In the genomic region with DNA sequence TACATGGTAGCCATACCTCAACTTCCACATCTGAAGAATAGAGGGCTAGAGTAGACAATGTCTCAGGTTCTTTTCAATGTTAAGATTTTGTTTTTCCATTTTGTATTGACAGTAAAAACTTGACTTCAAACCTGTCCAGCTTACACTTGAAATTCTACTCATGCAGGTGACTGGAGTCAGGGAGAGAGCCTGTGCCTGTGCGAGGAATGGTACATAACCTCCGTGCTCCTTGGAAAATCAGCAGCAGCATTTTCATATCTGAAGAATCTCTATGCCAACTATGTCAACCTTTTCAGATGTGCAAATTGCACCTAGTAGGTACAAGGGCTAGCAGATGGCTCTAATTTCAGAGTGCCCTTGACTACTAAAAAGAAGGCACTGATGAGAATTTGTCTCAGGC, we compare ENCODE assay signal across 16 cellular contexts. TPM values are rescaled to one million over a fixed set of nuclear protein-coding genes. Genes with fewer than 3 reads are reported as not detected.
DNase-seq lines count a peak whose midpoint lies in the region; ATAC-seq and TF ChIP-seq lines count a peak whose summit lies in the region.
"Had no signal": no experiment of that assay in that cellular context is flagged by ENCODE, and none has a peak within 500 bp of the region (broad histone marks: within the 10 kb centered on the region; RNA-seq: fewer than 3 reads in every experiment).

No MANE protein-coding gene starts in this region.

- DNase-seq in coronary artery (ENCODE audit: low spot score) (no peak), suprapubic skin (ENCODE audit: low spot score in 2 of 2) (no peak), mesenteric fat pad (ENCODE audit: low spot score) (no peak), COLO829 (ENCODE audit: low spot score) (no peak)
- DNase-seq: ACHN; BE2C; C1 segment of cervical spinal cord; CD4-positive, CD25-positive, alpha-beta regulatory T cell; DMS79 treated with DMSO at 0.1 percent for 48 hours; GF-D8; GOT3; H7 had no signal

- H3K4me3 ChIP-seq in coronary artery (peak overlapping the region; percentile 3), suprapubic skin (peak overlapping the region; percentile 86)

- no peaks in the 10 kb centered on the region for H3K36me3 Mint-ChIP-seq in brain
- H3K36me3 Mint-ChIP-seq: CD4-positive, CD25-positive, alpha-beta regulatory T cell had no signal

- peaks cover 0 to 6% (median 0%) of the 10 kb centered on the region in 5 experiments for H3K9me3 Mint-ChIP-seq in brain

- no peaks in the 10 kb centered on the region for H3K9me3 ChIP-seq in suprapubic skin
- H3K9me3 ChIP-seq: BE2C had no signal

- peaks cover 41% of the 10 kb centered on the region for H3K4me1 ChIP-seq in suprapubic skin
- H3K4me1 ChIP-seq: BE2C had no signal

- peak overlapping the region in 3 of 5 experiments; percentile 42 to 81 (median 44) for H3K4me3 Mint-ChIP-seq in brain
- H3K4me3 Mint-ChIP-seq: CD4-positive, CD25-positive, alpha-beta regulatory T cell had no signal

- no peak overlapping the region for H3K27ac ChIP-seq in coronary artery
- H3K27ac ChIP-seq in suprapubic skin: no peak overlapping the region
- H3K27ac ChIP-seq: HL-60 had no signal

- ATAC-seq in HG03039 (IDR thresholded peaks at IDR 0.05; ENCODE audit: unreplicated experiment) (no peak), HG02852 (IDR thresholded peaks at IDR 0.05; ENCODE audit: unreplicated experiment) (no peak)

- no peaks in the 10 kb centered on the region for H3K36me3 ChIP-seq in suprapubic skin
- H3K36me3 ChIP-seq: BE2C had no signal

- H3K27me3 Mint-ChIP-seq in brain: peaks cover 50% of the 10 kb centered on the region

- no peak for TF ChIP-seq EP300 in suprapubic skin (IDR thresholded peaks at IDR 0.05)

- no peak overlapping the region for H3K27ac Mint-ChIP-seq in brain
- H3K27ac Mint-ChIP-seq: CD4-positive, CD25-positive, alpha-beta regulatory T cell had no signal

- 94% methylated on average over 2 of the region's 2 CpGs for WGBS in suprapubic skin

- peaks cover 16% of the 10 kb centered on the region for H3K4me1 Mint-ChIP-seq in brain

- H3K27me3 ChIP-seq in suprapubic skin: no peaks in the 10 kb centered on the region
- H3K27me3 ChIP-seq: BE2C had no signal

- TF ChIP-seq POLR2A in suprapubic skin (IDR thresholded peaks at IDR 0.05): no peak

- TF ChIP-seq CTCF in brain (conservative IDR thresholded peaks at IDR 0.05) (no peak), coronary artery (IDR thresholded peaks at IDR 0.05) (no peak), suprapubic skin (IDR thresholded peaks at IDR 0.05) (no peak)

RNA-seq across cellular contexts. Expression of a gene that starts 2.1 kb away (rescaled TPM):
- polyA plus RNA-seq in brain (ENCODE audit: insufficient read depth, low read depth, low replicate concordance): 0.19 TPM
- 10 to 100 TPM; 31.3 to 68.8 (median 40.8) TPM for total RNA-seq in suprapubic skin
- total RNA-seq in mesenteric fat pad: 8.3 TPM
- total RNA-seq: CD4-positive, CD25-positive, alpha-beta regulatory T cell had no signal
- polyA plus RNA-seq: CD4-positive, CD25-positive, alpha-beta regulatory T cell had no signal
